19 cellular contexts compared by ENCODE assay signal in the genomic region with DNA sequence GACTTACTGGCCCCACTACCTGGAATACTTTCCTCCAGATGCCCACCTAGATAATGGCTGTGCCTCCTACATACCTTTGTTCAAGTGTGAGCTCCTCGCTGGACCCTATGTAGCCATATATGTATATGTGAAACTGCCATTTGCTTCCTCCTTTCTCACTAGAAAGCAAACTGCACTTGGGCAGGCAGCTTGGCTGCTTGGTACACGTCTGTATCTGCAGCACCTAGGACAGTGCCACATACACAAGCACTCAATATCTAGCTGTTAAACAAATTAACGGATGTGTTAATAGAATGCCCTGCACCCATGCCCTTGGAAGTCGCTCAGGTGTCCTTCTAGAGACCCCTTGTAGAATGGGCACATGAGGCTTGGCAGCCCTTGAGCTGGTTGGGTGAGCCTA.
DNase-seq lines count a peak whose midpoint lies in the region; ATAC-seq, FAIRE-seq and TF ChIP-seq lines count a peak whose summit lies in the region.
"Had no signal": no experiment of that assay in that cellular context is flagged by ENCODE, and none has a peak within 500 bp of the region (broad histone marks: within the 10 kb centered on the region; RNA-seq: fewer than 3 reads in every experiment).

No MANE protein-coding gene starts in this region.

- H3K4ac ChIP-seq in mesenchymal stem cell (ENCODE audit: low read depth in 1 of 2, low read length in 2 of 2): no peak overlapping the region

- H2AFZ ChIP-seq in HepG2 (ENCODE audit: low read length) (no peak overlapping the region), mesenchymal stem cell (ENCODE audit: low read depth, low read length) (no peak overlapping the region)

- in situ Hi-C loops in HepG2 (cut with HindIII; ENCODE audit: extremely low pct_ligation_motif_present, low pct_unique_long_range_greater_than_20kb): no loop called here

- no peaks in the 10 kb centered on the region for H3K79me2 ChIP-seq in HepG2 (ENCODE audit: insufficient read depth, low read length)

- H3K27me3 ChIP-seq in HepG2 (ENCODE audit: control insufficient read depth in 1 of 2, insufficient read depth in 2 of 2, low read length in 2 of 2) (no peaks in the 10 kb centered on the region), right lobe of liver (no peaks in the 10 kb centered on the region), RWPE2 (ENCODE audit: insufficient read depth, poor library complexity, severe bottlenecking) (no peaks in the 10 kb centered on the region), mesenchymal stem cell (ENCODE audit: control insufficient read depth in 1 of 2, insufficient read depth in 1 of 2, low read length in 2 of 2) (no peaks in the 10 kb centered on the region)

- no peak for TF ChIP-seq EP300 in HepG2 (IDR thresholded peaks at IDR 0.05; ENCODE audit: low read depth in 2 of 2, low read length in 2 of 2)
- TF ChIP-seq EP300 in HepG2 (CRISPR knock-in tag; IDR thresholded peaks at IDR 0.05; ENCODE audit: borderline replicate concordance): no peak

- BruUV-seq in HepG2 (replicated peaks; lab: Mats Ljungman, UMichigan): no TSS peak

- no peaks in the 10 kb centered on the region for H4K20me1 ChIP-seq in HepG2 (ENCODE audit: insufficient read depth, low read length)

- H3K4me3 ChIP-seq in HepG2 (replicated peaks in 1 of 3; ENCODE audit: insufficient read depth in 1 of 3, low read depth in 2 of 3, low read length in 3 of 3) (no peak overlapping the region), right lobe of liver (no peak overlapping the region), RWPE2 (ENCODE audit: severe bottlenecking) (no peak overlapping the region), mesenchymal stem cell (ENCODE audit: insufficient read depth in 1 of 2, low read depth in 1 of 2, low read length in 2 of 2) (no peak overlapping the region)
- H3K4me3 ChIP-seq: HAP-1 had no signal

- H3K27ac ChIP-seq in HepG2 (ENCODE audit: extremely low read length, insufficient read depth, low read length) (no peak overlapping the region), right lobe of liver (no peak overlapping the region), RWPE2 (ENCODE audit: poor library complexity, severe bottlenecking) (no peak overlapping the region), mesenchymal stem cell (ENCODE audit: low read length, poor library complexity, severe bottlenecking) (no peak overlapping the region), substantia nigra (ENCODE audit: low read depth, low read length, poor library complexity, severe bottlenecking) (peak overlapping the region; percentile 44)
- H3K27ac ChIP-seq: HL-60 had no signal

- H3K18ac ChIP-seq in mesenchymal stem cell (ENCODE audit: low read depth in 1 of 2, low read length in 2 of 2): peak overlapping the region in 1 of 2 experiments; percentile 34

- intact Hi-C loops in HepG2 (cut with micrococcal nuclease; ENCODE audit: unreplicated experiment): no loop called here
- intact Hi-C loops in right lobe of liver (cut with DNase I): no loop called here

- H4K8ac ChIP-seq in mesenchymal stem cell (ENCODE audit: low read length): no peak overlapping the region

- no peak overlapping the region for H2BK5ac ChIP-seq in mesenchymal stem cell (ENCODE audit: low read depth, low read length, poor library complexity, severe bottlenecking)

- no peak for DNase-seq in HepG2 (ENCODE audit: low spot score)
- DNase-seq in right lobe of liver: no peak
- no peak for DNase-seq in RWPE2 (ENCODE audit: low spot score)
- no peak for DNase-seq in mesenchymal stem cell
- DNase-seq in substantia nigra (lab: John Stamatoyannopoulos, UW): no peak
- no peak for DNase-seq in DMS153 treated with DMSO at 0.1 percent for 48 hours (lab: John Stamatoyannopoulos, UW; ENCODE audit: unreplicated experiment)
- no peak for DNase-seq in NAMALWA (ENCODE audit: low spot score)
- DNase-seq: Calu3; CD4-positive, alpha-beta T cell; DMS 273 treated with DMSO at 0.1 percent for 48 hours; DMS79; GOT3; HFFc6; IMR-90 had no signal

- TF ChIP-seq POLR2A in HepG2 (IDR thresholded peaks at IDR 0.05; ENCODE audit: insufficient read depth in 1 of 2, low read depth in 2 of 2, low read length in 2 of 2) (no peak), right lobe of liver (IDR thresholded peaks at IDR 0.05) (no peak)

- peak overlapping the region; percentile 7 for H4K91ac ChIP-seq in mesenchymal stem cell (ENCODE audit: low read length)

- ATAC-seq in HepG2: no peak
- no peak for ATAC-seq in right lobe of liver
- ATAC-seq in RWPE2 (ENCODE audit: low read depth): peak; percentile 31; the same call in 1 of the 3 replicates
- no peak for ATAC-seq in HG02884 (IDR thresholded peaks at IDR 0.05; ENCODE audit: unreplicated experiment)

- POLR2A ChIA-PET in HepG2 (lab: Yijun Ruan, JAX): no interaction called here

- CTCF ChIA-PET in HepG2 (lab: Yijun Ruan, JAX; ENCODE audit: low intra/inter-chr PET ratio, low total read pairs): no interaction called here

- no peak for TF ChIP-seq RAD21 in HepG2 (CRISPR knock-in tag; IDR thresholded peaks at IDR 0.05)

- no peak overlapping the region for H3K14ac ChIP-seq in mesenchymal stem cell (ENCODE audit: low read length in 2 of 2)

- FAIRE-seq in HepG2 (lab: Jason Lieb, UNC): no peak
- FAIRE-seq: A204.1, GM12891 had no signal

- no peaks in the 10 kb centered on the region for H3K4me1 ChIP-seq in HepG2 (ENCODE audit: insufficient read depth, low read length)
- no peaks in the 10 kb centered on the region for H3K4me1 ChIP-seq in right lobe of liver
- peaks cover 9% of the 10 kb centered on the region for H3K4me1 ChIP-seq in RWPE2 (ENCODE audit: insufficient read depth, poor library complexity, severe bottlenecking)
- H3K4me1 ChIP-seq in mesenchymal stem cell (ENCODE audit: control insufficient read depth, insufficient read depth, low read depth, low read length): peaks cover 1% of the 10 kb centered on the region
- H3K4me1 ChIP-seq: HAP-1 had no signal

- WGBS in HepG2 (ENCODE audit: low lambda C conversion rate): 0% methylated on average over 2 of the region's 4 CpGs
- WGBS in right lobe of liver (ENCODE audit: insufficient coverage, low coverage, low lambda C conversion rate, missing lambda C conversion rate): 87% methylated on average over 4 of the region's 4 CpGs
- 87% methylated on average over 4 of the region's 4 CpGs for WGBS in mesenchymal stem cell

- peak overlapping the region in 1 of 2 experiments; percentile 19 for H2BK12ac ChIP-seq in mesenchymal stem cell (ENCODE audit: low read length in 2 of 2)

- H2AK5ac ChIP-seq in mesenchymal stem cell (ENCODE audit: low read length, severe bottlenecking): no peak overlapping the region

- no peaks in the 10 kb centered on the region for H3K36me3 ChIP-seq in HepG2 (replicated peaks in 1 of 2; ENCODE audit: control insufficient read depth in 1 of 2, insufficient read depth in 2 of 2, low read length in 2 of 2)
- H3K36me3 ChIP-seq in right lobe of liver: no peaks in the 10 kb centered on the region
- no peaks in the 10 kb centered on the region for H3K36me3 ChIP-seq in RWPE2 (ENCODE audit: low read depth)
- H3K36me3 ChIP-seq in mesenchymal stem cell (ENCODE audit: control insufficient read depth in 1 of 2, insufficient read depth in 2 of 2, low read depth in 1 of 2, low read length in 2 of 2): peaks cover 0 to 5% of the 10 kb centered on the region in 2 experiments
- H3K36me3 ChIP-seq: HAP-1 had no signal

- no peak overlapping the region for H2BK120ac ChIP-seq in mesenchymal stem cell (ENCODE audit: low read depth, low read length)

- no peak overlapping the region for H2BK15ac ChIP-seq in mesenchymal stem cell (ENCODE audit: low read depth, poor library complexity, severe bottlenecking)

- TF ChIP-seq CTCF in HepG2 (CRISPR knock-in tag; IDR thresholded peaks at IDR 0.05) (no peak), right lobe of liver (IDR thresholded peaks at IDR 0.05) (no peak), RWPE2 (IDR thresholded peaks at IDR 0.05; ENCODE audit: poor library complexity, severe bottlenecking) (no peak)

- H3K9ac ChIP-seq in HepG2 (ENCODE audit: insufficient read depth, low read depth, low read length) (no peak overlapping the region), mesenchymal stem cell (ENCODE audit: low read length) (no peak overlapping the region)

- H3K9me3 ChIP-seq in HepG2 (ENCODE audit: low read length): peaks cover 2% of the 10 kb centered on the region
- no peaks in the 10 kb centered on the region for H3K9me3 ChIP-seq in right lobe of liver
- H3K9me3 ChIP-seq in RWPE2 (ENCODE audit: severe bottlenecking): no peaks in the 10 kb centered on the region
- H3K9me3 ChIP-seq in mesenchymal stem cell (ENCODE audit: control insufficient read depth, low read length): no peaks in the 10 kb centered on the region
- H3K9me3 ChIP-seq: HAP-1 had no signal

- peaks cover 12% of the 10 kb centered on the region for H3K79me1 ChIP-seq in mesenchymal stem cell (replicated peaks; ENCODE audit: low read length, poor library complexity, severe bottlenecking)

- H3K4me2 ChIP-seq in HepG2 (ENCODE audit: low read depth, low read length): no peak overlapping the region
- H3K4me2 ChIP-seq in mesenchymal stem cell (ENCODE audit: low read length, poor library complexity, severe bottlenecking): no peak overlapping the region

- no peak overlapping the region for H3K23ac ChIP-seq in mesenchymal stem cell (ENCODE audit: low read length in 2 of 2)

TF ChIP-seq in HepG2, 621 proteins besides CTCF, POLR2A, EP300 and RAD21:
- TF ChIP-seq, protein P1, sequence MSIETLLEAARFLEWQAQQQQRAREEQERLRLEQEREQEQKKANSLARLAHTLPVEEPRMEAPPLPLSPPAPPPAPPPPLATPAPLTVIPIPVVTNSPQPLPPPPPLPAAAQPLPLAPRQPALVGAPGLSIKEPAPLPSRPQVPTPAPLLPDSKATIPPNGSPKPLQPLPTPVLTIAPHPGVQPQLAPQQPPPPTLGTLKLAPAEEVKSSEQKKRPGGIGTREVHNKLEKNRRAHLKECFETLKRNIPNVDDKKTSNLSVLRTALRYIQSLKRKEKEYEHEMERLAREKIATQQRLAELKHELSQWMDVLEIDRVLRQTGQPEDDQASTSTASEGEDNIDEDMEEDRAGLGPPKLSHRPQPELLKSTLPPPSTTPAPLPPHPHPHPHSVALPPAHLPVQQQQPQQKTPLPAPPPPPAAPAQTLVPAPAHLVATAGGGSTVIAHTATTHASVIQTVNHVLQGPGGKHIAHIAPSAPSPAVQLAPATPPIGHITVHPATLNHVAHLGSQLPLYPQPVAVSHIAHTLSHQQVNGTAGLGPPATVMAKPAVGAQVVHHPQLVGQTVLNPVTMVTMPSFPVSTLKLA (IDR thresholded peaks at IDR 0.05): peak; percentile 41; the same call in 1 of the 2 replicates
- no peak for TF ChIP-seq KLF13 (CRISPR knock-in tag; IDR thresholded peaks at IDR 0.05)
